ENCODE assay signal across 8 cellular contexts in genomic region chr12:114508529-114509129, GRCh38.
DNase-seq lines count a peak whose midpoint lies in the region; ATAC-seq and TF ChIP-seq lines count a peak whose summit lies in the region.

No MANE protein-coding gene starts in this region.

- H3K4me1 ChIP-seq in Loucy (ENCODE audit: insufficient read depth, low read length, poor library complexity, severe bottlenecking) = no peaks in the 10 kb centered on the region

- no peak overlapping the region for H3K9ac ChIP-seq in Loucy (ENCODE audit: low read depth, low read length, poor library complexity, severe bottlenecking)

- H3K9me2 ChIP-seq in Loucy (replicated peaks; ENCODE audit: low read depth, low read length) = no peaks in the 10 kb centered on the region

- no peaks in the 10 kb centered on the region for H3K79me2 ChIP-seq in Loucy (ENCODE audit: insufficient read depth, low read length)

- no peak for ATAC-seq in HG02973 (IDR thresholded peaks at IDR 0.05; ENCODE audit: unreplicated experiment)

- DNase-seq in SK-N-DZ (ENCODE audit: low spot score) (peak; percentile 68), glomerular endothelial cell (ENCODE audit: extremely low read depth, low read depth, low spot score) (peak; percentile 33), pons (ENCODE audit: low spot score) (peak; percentile 81), ureter (ENCODE audit: low spot score) (peak; percentile 72)
- DNase-seq in activated naive CD4-positive, alpha-beta T cell (lab: John Stamatoyannopoulos, UW) = peak; percentile 4 to 21 (median 8)

- no peak overlapping the region for H3K4me3 ChIP-seq in Loucy (ENCODE audit: low read length, poor library complexity, severe bottlenecking)

- H3K4me2 ChIP-seq in Loucy (ENCODE audit: low read depth, low read length, poor library complexity, severe bottlenecking) = no peak overlapping the region

- H3K9me3 ChIP-seq in Loucy (ENCODE audit: insufficient read depth, low read depth, low read length) = no peaks in the 10 kb centered on the region

- no peaks in the 10 kb centered on the region for H4K20me1 ChIP-seq in Loucy (ENCODE audit: insufficient read depth, low read length, poor library complexity, severe bottlenecking)

- H2AFZ ChIP-seq in Loucy (ENCODE audit: low read length) = 0 out of 2 replicates have a peak overlapping the region, but pooled peaks have one; percentile 33

- no peaks in the 10 kb centered on the region for H3K36me3 ChIP-seq in Loucy (ENCODE audit: insufficient read depth, low read length)

- no peaks in the 10 kb centered on the region for H3K27me3 ChIP-seq in Loucy (ENCODE audit: insufficient read depth, low read length, poor library complexity, severe bottlenecking)

- TF ChIP-seq CTCF in GM12872 (IDR thresholded peaks at IDR 0.05; ENCODE audit: insufficient read depth, low read depth, low read length) (peak; percentile 75), Loucy (conservative IDR thresholded peaks at IDR 0.05; ENCODE audit: low read length) (peak; percentile 87)

- H3F3A ChIP-seq in Loucy (ENCODE audit: low read depth) = no peaks in the 10 kb centered on the region

Comparison
In these comparisons a context has a peak if more than half of its experiments do, and no peak if none do; other contexts are left out.
1. DNase-seq: peak in every context shown above with its lines; median percentile 81 in pons; 72 in ureter; 68 in SK-N-DZ; 33 in glomerular endothelial cell; 8 in activated naive CD4-positive, alpha-beta T cell.